ENCODE assay signal across 1 cellular context in genomic region chr1:208179303-208179702, GRCh38.
TF ChIP-seq lines count a peak whose summit lies in the region.

No MANE protein-coding gene starts in this region.

TF ChIP-seq in WTC11, 78 proteins besides CTCF, POLR2A, EP300 and RAD21 (continued from another document):
- TF ChIP-seq ZNF532 (CRISPR knock-in tag; IDR thresholded peaks at IDR 0.05; ENCODE audit: borderline replicate concordance) (no peak), ZNF232 (CRISPR knock-in tag; IDR thresholded peaks at IDR 0.05) (no peak), ESRRA (CRISPR knock-in tag; IDR thresholded peaks at IDR 0.05; ENCODE audit: borderline replicate concordance) (no peak), ARID4B (CRISPR knock-in tag; IDR thresholded peaks at IDR 0.05; ENCODE audit: borderline replicate concordance) (no peak), ZNF317 (CRISPR knock-in tag; IDR thresholded peaks at IDR 0.05; ENCODE audit: borderline replicate concordance, low read depth) (no peak)
